In genomic region chr2:197851451-197851850, GRCh38 we compare ENCODE assay signal across 13 cellular contexts. TPM values are rescaled to one million over a fixed set of nuclear protein-coding genes. Genes with fewer than 3 reads are reported as not detected.
DNase-seq lines count a peak whose midpoint lies in the region; ATAC-seq and TF ChIP-seq lines count a peak whose summit lies in the region.
"Had no signal": no experiment of that assay in that cellular context is flagged by ENCODE, and none has a peak within 500 bp of the region (broad histone marks: within the 10 kb centered on the region; RNA-seq: fewer than 3 reads in every experiment).

No MANE protein-coding gene starts in this region.

- CTCF ChIA-PET in activated naive CD4-positive, alpha-beta T cell treated with anti-CD3 and anti-CD28 coated beads for 36 hours (lab: Charles Lee): interaction anchor here (0.6 to 2.5 kb wide), 22 partner anchors 8 to 331 kb away, joined by 3 to 13 read pairs (median 4); partner anchors contain the start of gene PLCL1

- H3K4me3 ChIP-seq in psoas muscle (no peak overlapping the region), breast epithelium (no peak overlapping the region)
- H3K4me3 ChIP-seq: heart left ventricle had no signal

- DNase-seq in activated naive CD4-positive, alpha-beta T cell treated with anti-CD3 and anti-CD28 coated beads for 36 hours: peak; percentile 52
- DNase-seq in activated naive CD4-positive, alpha-beta T cell treated with anti-CD3 and anti-CD28 coated beads, Interleukin-2, amount 50 U/mL, for 72 hours (ENCODE audit: low spot score in 2 of 2): no peak
- no peak for DNase-seq in HFFc6
- no peak for DNase-seq in activated naive CD8-positive, alpha-beta T cell treated with anti-CD3 and anti-CD28 coated beads, Interleukin-2, amount 50 U/mL, for 24 hours
- no peak for DNase-seq in psoas muscle
- no peak for DNase-seq in NCI-H187 (lab: John Stamatoyannopoulos, UW)
- DNase-seq in breast epithelium (ENCODE audit: low spot score in 2 of 2): no peak
- DNase-seq: activated T-cell treated with anti-CD3 and anti-CD28 coated beads, Interleukin-2, amount 50 U/mL, for 1 hour; heart left ventricle; NCI-H345 had no signal

- H3K27ac Mint-ChIP-seq in activated naive CD4-positive, alpha-beta T cell treated with anti-CD3 and anti-CD28 coated beads for 36 hours: no peak overlapping the region
- peak overlapping the region in 1 of 2 donors; percentile 2 for H3K27ac Mint-ChIP-seq in activated naive CD4-positive, alpha-beta T cell treated with anti-CD3 and anti-CD28 coated beads, Interleukin-2, amount 50 U/mL, for 72 hours
- H3K27ac Mint-ChIP-seq in HFFc6: no peak overlapping the region
- H3K27ac Mint-ChIP-seq in activated naive CD8-positive, alpha-beta T cell treated with anti-CD3 and anti-CD28 coated beads, Interleukin-2, amount 50 U/mL, for 24 hours: no peak overlapping the region
- H3K27ac Mint-ChIP-seq: dendritic cell treated with granulocyte-macrophage colony-stimulating factor and Interleukin-4, amounts not matched to agents 40 ng/mL and 50 ng/mL, for 4 days; stimulated activated memory B cell treated with anti-CD40 and anti-IgM and Interleukin-4, amounts not matched to agents 10 μg/mL and 1 μg/mL and 100 μg/mL, for 72 hours had no signal

- no peak overlapping the region for H3K4me3 Mint-ChIP-seq in activated naive CD4-positive, alpha-beta T cell treated with anti-CD3 and anti-CD28 coated beads for 36 hours
- H3K4me3 Mint-ChIP-seq in HFFc6: no peak overlapping the region
- H3K4me3 Mint-ChIP-seq in activated naive CD8-positive, alpha-beta T cell treated with anti-CD3 and anti-CD28 coated beads, Interleukin-2, amount 50 U/mL, for 24 hours: no peak overlapping the region
- H3K4me3 Mint-ChIP-seq: dendritic cell treated with granulocyte-macrophage colony-stimulating factor and Interleukin-4, amounts not matched to agents 40 ng/mL and 50 ng/mL, for 4 days; stimulated activated memory B cell treated with anti-CD40 and anti-IgM and Interleukin-4, amounts not matched to agents 10 μg/mL and 1 μg/mL and 100 μg/mL, for 72 hours had no signal

- ATAC-seq in activated naive CD4-positive, alpha-beta T cell treated with anti-CD3 and anti-CD28 coated beads, Interleukin-2, amount 50 U/mL, for 72 hours: no peak
- ATAC-seq in activated naive CD8-positive, alpha-beta T cell treated with anti-CD3 and anti-CD28 coated beads, Interleukin-2, amount 50 U/mL, for 24 hours: peak; percentile 42
- ATAC-seq in psoas muscle (peak in 3 of 4 donors; percentile 55 to 64 (median 60)), GM18907 (IDR thresholded peaks at IDR 0.05; ENCODE audit: unreplicated experiment) (no peak)
- ATAC-seq: stimulated activated memory B cell treated with anti-CD40 and anti-IgM and Interleukin-4, amounts not matched to agents 10 μg/mL and 1 μg/mL and 100 μg/mL, for 72 hours had no signal

- H3K27ac ChIP-seq in psoas muscle: peak overlapping the region; percentile 39
- no peak overlapping the region for H3K27ac ChIP-seq in breast epithelium

- H3K36me3 Mint-ChIP-seq in activated naive CD4-positive, alpha-beta T cell treated with anti-CD3 and anti-CD28 coated beads for 36 hours (ENCODE audit: low read depth): no peaks in the 10 kb centered on the region
- no peaks in the 10 kb centered on the region for H3K36me3 Mint-ChIP-seq in activated naive CD4-positive, alpha-beta T cell treated with anti-CD3 and anti-CD28 coated beads, Interleukin-2, amount 50 U/mL, for 72 hours
- H3K36me3 Mint-ChIP-seq in HFFc6 (ENCODE audit: low read depth): no peaks in the 10 kb centered on the region
- H3K36me3 Mint-ChIP-seq in activated naive CD8-positive, alpha-beta T cell treated with anti-CD3 and anti-CD28 coated beads, Interleukin-2, amount 50 U/mL, for 24 hours (ENCODE audit: low read depth): no peaks in the 10 kb centered on the region
- H3K36me3 Mint-ChIP-seq: stimulated activated memory B cell treated with anti-CD40 and anti-IgM and Interleukin-4, amounts not matched to agents 10 μg/mL and 1 μg/mL and 100 μg/mL, for 72 hours had no signal

- H3K4me1 Mint-ChIP-seq in activated naive CD4-positive, alpha-beta T cell treated with anti-CD3 and anti-CD28 coated beads for 36 hours (ENCODE audit: low read depth): peaks cover 89% of the 10 kb centered on the region
- H3K4me1 Mint-ChIP-seq in HFFc6 (ENCODE audit: low read depth): no peaks in the 10 kb centered on the region; the same call in 1 of the 2 replicates
- H3K4me1 Mint-ChIP-seq in activated naive CD8-positive, alpha-beta T cell treated with anti-CD3 and anti-CD28 coated beads, Interleukin-2, amount 50 U/mL, for 24 hours: peaks cover 50% of the 10 kb centered on the region
- H3K4me1 Mint-ChIP-seq: stimulated activated memory B cell treated with anti-CD40 and anti-IgM and Interleukin-4, amounts not matched to agents 10 μg/mL and 1 μg/mL and 100 μg/mL, for 72 hours had no signal

- H3K27me3 ChIP-seq in psoas muscle (ENCODE audit: insufficient read depth in 3 of 3, low read length in 2 of 3) (no peaks in the 10 kb centered on the region), breast epithelium (no peaks in the 10 kb centered on the region)
- H3K27me3 ChIP-seq: heart left ventricle had no signal

- H3K9me3 ChIP-seq in psoas muscle (no peaks in the 10 kb centered on the region), breast epithelium (no peaks in the 10 kb centered on the region)
- H3K9me3 ChIP-seq: heart left ventricle had no signal

- WGBS in psoas muscle, 3 donors: 92 to 100% (median 93%) methylated on average over 1 of the region's 1 CpG

- no peak for TF ChIP-seq POLR2A in breast epithelium (IDR thresholded peaks at IDR 0.05)

- intact Hi-C loops in activated naive CD4-positive, alpha-beta T cell treated with anti-CD3 and anti-CD28 coated beads for 36 hours (cut with micrococcal nuclease): loop anchor here (1.0 to 2.0 kb wide), 6 partner anchors 18 to 445 kb away; no protein-coding TSS in a partner anchor
- intact Hi-C loops in psoas muscle (cut with DNase I) (no loop called here), breast epithelium (cut with DNase I; ENCODE audit: low total_unique reads) (no loop called here)

- no peaks in the 10 kb centered on the region for H3K9me3 Mint-ChIP-seq in activated naive CD4-positive, alpha-beta T cell treated with anti-CD3 and anti-CD28 coated beads for 36 hours
- no peaks in the 10 kb centered on the region for H3K9me3 Mint-ChIP-seq in activated naive CD4-positive, alpha-beta T cell treated with anti-CD3 and anti-CD28 coated beads, Interleukin-2, amount 50 U/mL, for 72 hours
- H3K9me3 Mint-ChIP-seq in HFFc6: no peaks in the 10 kb centered on the region; the same call in 1 of the 2 replicates
- H3K9me3 Mint-ChIP-seq in activated naive CD8-positive, alpha-beta T cell treated with anti-CD3 and anti-CD28 coated beads, Interleukin-2, amount 50 U/mL, for 24 hours: no peaks in the 10 kb centered on the region
- H3K9me3 Mint-ChIP-seq: dendritic cell treated with granulocyte-macrophage colony-stimulating factor and Interleukin-4, amounts not matched to agents 40 ng/mL and 50 ng/mL, for 4 days; stimulated activated memory B cell treated with anti-CD40 and anti-IgM and Interleukin-4, amounts not matched to agents 10 μg/mL and 1 μg/mL and 100 μg/mL, for 72 hours had no signal

- H3K27me3 Mint-ChIP-seq in activated naive CD4-positive, alpha-beta T cell treated with anti-CD3 and anti-CD28 coated beads for 36 hours (ENCODE audit: low read depth): no peaks in the 10 kb centered on the region
- H3K27me3 Mint-ChIP-seq in HFFc6 (ENCODE audit: insufficient read depth): no peaks in the 10 kb centered on the region; the same call in 1 of the 2 replicates
- no peaks in the 10 kb centered on the region for H3K27me3 Mint-ChIP-seq in activated naive CD8-positive, alpha-beta T cell treated with anti-CD3 and anti-CD28 coated beads, Interleukin-2, amount 50 U/mL, for 24 hours
- H3K27me3 Mint-ChIP-seq: dendritic cell treated with granulocyte-macrophage colony-stimulating factor and Interleukin-4, amounts not matched to agents 40 ng/mL and 50 ng/mL, for 4 days had no signal

- H3K4me1 ChIP-seq in psoas muscle (peaks cover 59% of the 10 kb centered on the region), breast epithelium (peaks cover 0 to 3% of the 10 kb centered on the region in 2 donors)

- H3K36me3 ChIP-seq in psoas muscle (ENCODE audit: insufficient read depth in 1 of 2, low read depth in 1 of 2) (no peaks in the 10 kb centered on the region), breast epithelium (no peaks in the 10 kb centered on the region)
- H3K36me3 ChIP-seq: heart left ventricle had no signal

- TF ChIP-seq CTCF in HFFc6 (IDR thresholded peaks at IDR 0.05) (peak; percentile 47; the same call in 1 of the 2 replicates), psoas muscle (IDR thresholded peaks at IDR 0.05) (peak; percentile 10), breast epithelium (IDR thresholded peaks at IDR 0.05) (no peak)

RNA-seq across cellular contexts. Expression of gene PLCL1, which starts 47.1 kb away (rescaled TPM):
- total RNA-seq in activated naive CD4-positive, alpha-beta T cell treated with anti-CD3 and anti-CD28 coated beads for 36 hours: 1 to 10 TPM; 3.3 to 3.5 TPM
- 1 to 10 TPM; 1.3 to 4.9 TPM for total RNA-seq in activated naive CD4-positive, alpha-beta T cell treated with anti-CD3 and anti-CD28 coated beads, Interleukin-2, amount 50 U/mL, for 72 hours
- total RNA-seq in HFFc6 (2021; fragmentation: NEBNext Ultra II Directional; extraction: Animal tissue kit (Norgen Biotek cat#: 25700)): under 1 TPM in 4 of 6 experiments, not detected in 2; 0.03 to 0.14 (median 0.12) TPM
- total RNA-seq in psoas muscle (10 to 100 TPM in 3 of 4 donors, 1 to 10 TPM in 1; 9.6 to 25.4 (median 17.3) TPM), breast epithelium (10 to 100 TPM in 2 of 3 donors, 1 to 10 TPM in 1; 6.6 to 11.3 (median 11.1) TPM)
- 10 to 100 TPM in 1 of 3 donors, 1 to 10 TPM in 2; 4.3 to 12.6 (median 7.5) TPM for polyA plus RNA-seq in psoas muscle

Comparison
In these comparisons a context has a peak if more than half of its experiments do, and no peak if none do; other contexts are left out.
1. ATAC-seq: peak in activated naive CD8-positive, alpha-beta T cell treated with anti-CD3 and anti-CD28 coated beads, Interleukin-2, amount 50 U/mL, for 24 hours (single experiment) and psoas muscle (3 of 4); none in activated naive CD4-positive, alpha-beta T cell treated with anti-CD3 and anti-CD28 coated beads, Interleukin-2, amount 50 U/mL, for 72 hours (0 of 2) and GM18907 (single experiment).
2. CTCF ChIP-seq: peak in HFFc6 (single experiment) and psoas muscle (single experiment); none in breast epithelium (0 of 3).